In genomic region chr12:75960086-75960910, GRCh38 we compare ENCODE assay signal across 10 cellular contexts.
DNase-seq lines count a peak whose midpoint lies in the region; ATAC-seq and TF ChIP-seq lines count a peak whose summit lies in the region.
"Had no signal": no experiment of that assay in that cellular context is flagged by ENCODE, and none has a peak within 500 bp of the region (broad histone marks: within the 10 kb centered on the region; RNA-seq: fewer than 3 reads in every experiment).

No MANE protein-coding gene starts in this region.

- CTCF ChIA-PET in Calu3 (lab: Charles Lee), result interaction anchor here (0.6 to 1.5 kb wide), 5 partner anchors 9 to 150 kb away, joined by 3 to 5 read pairs (median 4); no protein-coding TSS in a partner anchor

- TF ChIP-seq CTCF in Calu3 (IDR thresholded peaks at IDR 0.05; ENCODE audit: unreplicated experiment), result no peak

- peak overlapping the region; percentile 61 for H3K27ac Mint-ChIP-seq in Calu3 (ENCODE audit: unreplicated experiment)

- H3K4me3 Mint-ChIP-seq in Calu3 (ENCODE audit: low read depth, unreplicated experiment), result peak overlapping the region; percentile 8

- BruUV-seq in Calu3 (replicated peaks; lab: Mats Ljungman, UMichigan), result no TSS peak

- H3K4me1 Mint-ChIP-seq in Calu3 (ENCODE audit: low read depth, unreplicated experiment), result peaks cover 65% of the 10 kb centered on the region

- H3K9me3 Mint-ChIP-seq in Calu3 (ENCODE audit: low read depth, unreplicated experiment), result no peaks in the 10 kb centered on the region

- H3K36me3 Mint-ChIP-seq in Calu3 (ENCODE audit: insufficient read depth, unreplicated experiment), result peaks cover 13% of the 10 kb centered on the region

- DNase-seq in Calu3, result peak; percentile 79
- DNase-seq in NCI-H2029 (lab: John Stamatoyannopoulos, UW), result peak; percentile 45
- peak; percentile 85 for DNase-seq in iPS DF 19.7 (ENCODE audit: low read depth, low spot score)
- no peak for DNase-seq in activated naive CD4-positive, alpha-beta T cell treated with Interleukin-2 at 50 U/mL for 16 hours
- DNase-seq in NCI-H1092 treated with DMSO at 0.1 percent for 48 hours (lab: John Stamatoyannopoulos, UW), result no peak
- no peak for DNase-seq in SIG-M5 (lab: John Stamatoyannopoulos, UW)
- no peak for DNase-seq in amygdala (lab: John Stamatoyannopoulos, UW)
- DNase-seq: activated CD8-positive, alpha-beta memory T cell treated with anti-CD3 and anti-CD28 coated beads, Interleukin-2, amount 50 U/mL, for 48 hours; dorsolateral prefrontal cortex had no signal

- H3K27me3 Mint-ChIP-seq in Calu3 (ENCODE audit: unreplicated experiment), result no peaks in the 10 kb centered on the region

- intact Hi-C loops in Calu3 (cut with micrococcal nuclease; ENCODE audit: unreplicated experiment), result no loop called here

- ATAC-seq in GM21515 (IDR thresholded peaks at IDR 0.05; ENCODE audit: unreplicated experiment), result peak; percentile 57

Comparison
In these comparisons a context has a peak if more than half of its experiments do, and no peak if none do; other contexts are left out.
1. DNase-seq: peak in Calu3 (single experiment), NCI-H2029 (single experiment) and iPS DF 19.7 (single experiment); none in activated naive CD4-positive, alpha-beta T cell treated with Interleukin-2 at 50 U/mL for 16 hours (single experiment), NCI-H1092 treated with DMSO at 0.1 percent for 48 hours (single experiment), SIG-M5 (single experiment) and amygdala (0 of 56).